16 cellular contexts compared by ENCODE assay signal in genomic region chr14:106792543-106792942, GRCh38.
DNase-seq lines count a peak whose midpoint lies in the region; ATAC-seq, FAIRE-seq and TF ChIP-seq lines count a peak whose summit lies in the region.
"Had no signal": no experiment of that assay in that cellular context is flagged by ENCODE, and none has a peak within 500 bp of the region (broad histone marks: within the 10 kb centered on the region; RNA-seq: fewer than 3 reads in every experiment).

No MANE protein-coding gene starts in this region.

- TF ChIP-seq CTCF in Loucy (conservative IDR thresholded peaks at IDR 0.05; ENCODE audit: low read length) = no peak

- H3K4me3 ChIP-seq in Loucy (ENCODE audit: low read length, poor library complexity, severe bottlenecking) = no peak overlapping the region
- H3K4me3 ChIP-seq in iPS-18c (ENCODE audit: insufficient read depth, low read depth, low read length) = peak overlapping the region; percentile 24; the same call in 1 of the 2 replicates
- H3K4me3 ChIP-seq: GM23338 had no signal

- peaks cover 33% of the 10 kb centered on the region for H3K4me1 ChIP-seq in Loucy (ENCODE audit: insufficient read depth, low read length, poor library complexity, severe bottlenecking)

- peak overlapping the region; percentile 54 for H2AFZ ChIP-seq in Loucy (ENCODE audit: low read length)
- H2AFZ ChIP-seq: GM23338 had no signal

- no peaks in the 10 kb centered on the region for H3K27me3 ChIP-seq in Loucy (ENCODE audit: insufficient read depth, low read length, poor library complexity, severe bottlenecking)

- DNase-seq in GM12891 (ENCODE audit: insufficient read length, low spot score) (no peak), SW 1271 (lab: John Stamatoyannopoulos, UW) (no peak), pons (ENCODE audit: low spot score) (no peak)
- DNase-seq: C1 segment of cervical spinal cord; Calu3; CD4-positive, alpha-beta memory T cell; COR-L47; DMS53; DMS79 treated with DMSO at 0.1 percent for 48 hours; GF-D8; H9 had no signal

- H3K9ac ChIP-seq in Loucy (ENCODE audit: low read depth, low read length, poor library complexity, severe bottlenecking) = peak overlapping the region; percentile 6

- FAIRE-seq in GM12891 (lab: Jason Lieb, UNC) = peak; percentile 64

- no peaks in the 10 kb centered on the region for H3K9me2 ChIP-seq in Loucy (replicated peaks; ENCODE audit: low read depth, low read length)

- H3K36me3 ChIP-seq in Loucy (ENCODE audit: insufficient read depth, low read length) = no peaks in the 10 kb centered on the region

- H3K9me3 ChIP-seq in Loucy (ENCODE audit: insufficient read depth, low read depth, low read length) (no peaks in the 10 kb centered on the region), iPS-18c (ENCODE audit: control insufficient read depth, insufficient read depth, low read length) (peaks cover 12% of the 10 kb centered on the region)

- no peaks in the 10 kb centered on the region for H4K20me1 ChIP-seq in Loucy (ENCODE audit: insufficient read depth, low read length, poor library complexity, severe bottlenecking)

- no peaks in the 10 kb centered on the region for H3F3A ChIP-seq in Loucy (ENCODE audit: low read depth)

- TF ChIP-seq POLR2A in GM12891 (IDR thresholded peaks at IDR 0.05; ENCODE audit: low read depth, low read length) = no peak

- no peaks in the 10 kb centered on the region for H3K79me2 ChIP-seq in Loucy (ENCODE audit: insufficient read depth, low read length)

- H3K4me2 ChIP-seq in Loucy (ENCODE audit: low read depth, low read length, poor library complexity, severe bottlenecking) = no peak overlapping the region
- H3K4me2 ChIP-seq: GM23338 had no signal

- ATAC-seq in HG02884 (IDR thresholded peaks at IDR 0.05; ENCODE audit: unreplicated experiment) = no peak
- ATAC-seq: GM23338, HCT116 had no signal

TF ChIP-seq in GM12891, 5 proteins besides CTCF, POLR2A, EP300 and RAD21:
- TF ChIP-seq PAX5 (IDR thresholded peaks at IDR 0.05; ENCODE audit: insufficient read depth, low read length, severe bottlenecking) = no peak
- TF ChIP-seq TAF1 (IDR thresholded peaks at IDR 0.05; ENCODE audit: low read depth, low read length) = no peak
- TF ChIP-seq POLR2AphosphoS5 (IDR thresholded peaks at IDR 0.05; ENCODE audit: low read depth, low read length) = no peak
- TF ChIP-seq SPI1 (IDR thresholded peaks at IDR 0.05; ENCODE audit: low read depth, low read length) = no peak
- TF ChIP-seq POU2F2 (IDR thresholded peaks at IDR 0.05; ENCODE audit: low read depth, low read length) = no peak
